25 cellular contexts compared by ENCODE assay signal in the genomic region with DNA sequence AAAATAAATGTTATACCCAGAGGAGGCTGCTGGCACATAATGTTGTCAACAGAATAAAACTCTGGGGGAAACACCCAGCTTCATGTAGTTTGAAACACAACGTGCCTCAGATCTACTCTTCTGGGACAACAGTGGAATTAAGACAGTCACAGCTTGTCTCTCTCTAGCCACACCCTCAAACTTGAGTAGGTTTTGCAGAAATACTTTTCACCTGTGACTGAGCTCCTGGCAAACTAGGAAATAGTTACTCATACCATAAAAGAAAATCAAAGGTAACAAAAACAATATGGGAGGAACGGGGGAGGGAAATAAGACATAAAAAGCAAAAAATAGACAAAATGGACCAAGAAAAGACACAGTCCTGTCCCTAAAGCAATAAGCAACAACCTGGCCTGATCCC. TPM values are rescaled to one million over a fixed set of nuclear protein-coding genes. Genes with fewer than 3 reads are reported as not detected.
"Had no signal": no experiment of that assay in that cellular context is flagged by ENCODE, and none has a peak within 500 bp of the region (broad histone marks: within the 10 kb centered on the region; RNA-seq: fewer than 3 reads in every experiment).

No MANE protein-coding gene starts in this region.

- DNase-seq: activated B cell treated with CpG ODN at 0.5 μM for 24 hours; activated CD4-positive, alpha-beta T cell treated with anti-CD3 and anti-CD28 coated beads for 1 hour; activated CD4-positive, alpha-beta T cell treated with anti-CD3 and anti-CD28 coated beads, Interleukin-2, amount 10 ng/mL, durations not matched to agents 24 days and 14 days; activated CD4-positive, alpha-beta T cell treated with anti-CD3 and anti-CD28 coated beads, Interleukin-2, amount 50 U/mL, for 48 hours; activated CD8-positive, alpha-beta memory T cell treated with anti-CD3 and anti-CD28 coated beads, Interleukin-2, amount 10 ng/mL, durations not matched to agents 7 days and 5 days; activated effector memory CD4-positive, alpha-beta T cell treated with Interleukin-2 at 50 U/mL for 16 hours; activated naive CD4-positive, alpha-beta T cell; activated T-cell treated with anti-CD3 and anti-CD28 coated beads, Interleukin-2, amount 50 U/mL, for 24 hours; aorta; NCI-H1048; NCI-H1417 treated with DMSO at 0.1 percent for 48 hours; NCI-H1694; NCI-H2029; NCI-H2107; NCI-H345; NCI-H510A; NCI-H526 treated with DMSO at 0.1 percent for 48 hours; NCI-H82; OCI-M1; Peyer's patch; SHP77 treated with DMSO at 0.1 percent for 48 hours; T-helper 17 cell; T-helper 9 cell had no signal

- H3K27ac ChIP-seq: Peyer's patch had no signal

- H3K4me1 ChIP-seq: Peyer's patch had no signal

- H3K4me3 ChIP-seq: Peyer's patch had no signal

- H3K27me3 ChIP-seq: Peyer's patch had no signal

- H3K36me3 ChIP-seq: Peyer's patch had no signal

RNA-seq across cellular contexts. Expression of a gene that starts 14.4 kb away (rescaled TPM):
- total RNA-seq: activated B cell treated with CpG ODN at 0.5 μM for 24 hours; activated CD4-positive, alpha-beta T cell treated with anti-CD3 and anti-CD28 coated beads, Interleukin-2, amount 10 ng/mL, durations not matched to agents 24 days and 14 days; activated CD8-positive, alpha-beta memory T cell treated with anti-CD3 and anti-CD28 coated beads, Interleukin-2, amount 10 ng/mL, durations not matched to agents 7 days and 5 days; activated T-helper 1 cell treated with anti-CD3 and anti-CD28 coated beads, Interleukin-12 subunit alpha, Interleukin-12 subunit beta, Interleukin-2, Interleukin-4 antibody, amounts not matched to agents 30 ng/mL and 10 ng/mL and 1 ng/mL, durations not matched to agents 14 hours and 24 hours and 36 hours; Peyer's patch; SK-MEL-5; T-helper 17 cell had no signal
- polyA plus RNA-seq: aorta had no signal
